In genomic region chr15:99015677-99016568, GRCh38 we compare ENCODE assay signal across 10 cellular contexts. TPM values are rescaled to one million over a fixed set of nuclear protein-coding genes. Genes with fewer than 3 reads are reported as not detected.
A peak's percentile ranks its signal among the peaks of the same experiment; 100 is the strongest.
DNase-seq lines count a peak whose midpoint lies in the region; ATAC-seq and TF ChIP-seq lines count a peak whose summit lies in the region.
"Had no signal": no experiment of that assay in that cellular context is flagged by ENCODE, and none has a peak within 500 bp of the region (broad histone marks: within the 10 kb centered on the region; RNA-seq: fewer than 3 reads in every experiment).

No MANE protein-coding gene starts in this region.

- H3K4me3 ChIP-seq in left ventricle myocardium inferior (peak overlapping the region; percentile 76), psoas muscle (peak overlapping the region; percentile 68)

- no peak for TF ChIP-seq CTCF in left ventricle myocardium inferior (IDR thresholded peaks at IDR 0.05; ENCODE audit: borderline replicate concordance)
- TF ChIP-seq CTCF in psoas muscle (IDR thresholded peaks at IDR 0.05): no peak

- ATAC-seq in GM19463 (IDR thresholded peaks at IDR 0.05; ENCODE audit: unreplicated experiment) (peak; percentile 2), psoas muscle (peak in 1 of 4 donors; percentile 9), HG03439 (IDR thresholded peaks at IDR 0.05; ENCODE audit: unreplicated experiment) (no peak), GM18867 (IDR thresholded peaks at IDR 0.05; ENCODE audit: unreplicated experiment) (no peak)

- 81 to 90% (median 82%) methylated on average over 43 of the region's 43 CpGs for WGBS in psoas muscle, 3 donors

- H3K36me3 ChIP-seq in left ventricle myocardium inferior (no peaks in the 10 kb centered on the region), psoas muscle (ENCODE audit: insufficient read depth in 1 of 2, low read depth in 1 of 2) (no peaks in the 10 kb centered on the region)

- intact Hi-C loops in left ventricle myocardium inferior (cut with micrococcal nuclease): no loop called here
- intact Hi-C loops in psoas muscle (cut with DNase I): loop anchor here (1.0 to 5.0 kb wide), 3 partner anchors 37 to 64 kb away; no protein-coding TSS in a partner anchor

- H3K4me1 ChIP-seq in left ventricle myocardium inferior (peaks cover 25% of the 10 kb centered on the region), psoas muscle (peaks cover 29% of the 10 kb centered on the region)

- no peaks in the 10 kb centered on the region for H3K27me3 ChIP-seq in left ventricle myocardium inferior (ENCODE audit: low read depth)
- H3K27me3 ChIP-seq in psoas muscle (ENCODE audit: insufficient read depth in 3 of 3, low read length in 2 of 3): peaks cover 0 to 2% (median 0%) of the 10 kb centered on the region in 3 donors

- H3K27ac ChIP-seq in left ventricle myocardium inferior (replicated peaks) (no peak overlapping the region), psoas muscle (peak overlapping the region; percentile 98)

- peak; percentile 42 for DNase-seq in SW480 (ENCODE audit: low spot score)
- DNase-seq in left ventricle myocardium inferior: no peak
- DNase-seq in psoas muscle: no peak
- DNase-seq in AG08396 (ENCODE audit: low spot score): no peak
- DNase-seq in stimulated activated CD4-positive, alpha-beta T cell treated with anti-CD3 and anti-CD28 coated beads, Interleukin-1b, Interleukin-23, amount 100 ng/mL, for 48 hours: no peak
- DNase-seq: activated B cell treated with CpG ODN at 0.5 μM for 24 hours had no signal

- H3K9me3 ChIP-seq in left ventricle myocardium inferior (replicated peaks) (no peaks in the 10 kb centered on the region), psoas muscle (no peaks in the 10 kb centered on the region)

RNA-seq across cellular contexts. Expression of gene PGPEP1L, which starts 8.3 kb away (rescaled TPM):
- total RNA-seq in left ventricle myocardium inferior: 0.30 TPM
- total RNA-seq in psoas muscle: 1 to 10 TPM; 4.6 to 8.5 (median 6.7) TPM
- polyA plus RNA-seq in psoas muscle: 10 to 100 TPM in 2 of 3 donors, 1 to 10 TPM in 1; 3.8 to 16.9 (median 12.4) TPM
- total RNA-seq: activated B cell treated with CpG ODN at 0.5 μM for 24 hours, myocyte had no signal
